8 cellular contexts compared by ENCODE assay signal in genomic region chr7:151244871-151245346, GRCh38. TPM values are rescaled to one million over a fixed set of nuclear protein-coding genes. Genes with fewer than 3 reads are reported as not detected.
DNase-seq lines count a peak whose midpoint lies in the region; ATAC-seq and TF ChIP-seq lines count a peak whose summit lies in the region.

No MANE protein-coding gene starts in this region.

- intact Hi-C loops in breast epithelium (cut with DNase I; ENCODE audit: low total_unique reads), result no loop called here
- intact Hi-C loops in MCF 10A (cut with micrococcal nuclease), result loop anchor here (1.0 kb wide), 1 partner anchor 58 kb away; no protein-coding TSS in a partner anchor
- intact Hi-C loops in lower lobe of right lung (cut with DNase I), result loop anchor here (5.0 kb wide), 1 partner anchor 57 kb away; no protein-coding TSS in a partner anchor

- no peak for TF ChIP-seq POLR2A in breast epithelium (IDR thresholded peaks at IDR 0.05)

- peaks cover 25% of the 10 kb centered on the region for H3K4me1 Mint-ChIP-seq in MCF 10A (ENCODE audit: insufficient read depth, unreplicated experiment)

- 10% methylated on average over 15 of the region's 15 CpGs for WGBS in urinary bladder

- CTCF ChIA-PET in MCF 10A (lab: Yijun Ruan, JAX), result interaction anchor here (0.6 to 3.5 kb wide), 10 partner anchors 8 to 59 kb away, joined by 3 to 21 read pairs (median 4); partner anchors contain the start of genes ABCF2 and CHPF2

- no peaks in the 10 kb centered on the region for H3K27me3 ChIP-seq in breast epithelium
- no peaks in the 10 kb centered on the region for H3K27me3 ChIP-seq in adipocyte (replicated peaks; ENCODE audit: control insufficient read depth, insufficient read depth, low read length)
- H3K27me3 ChIP-seq in lower lobe of right lung (ENCODE audit: low read depth), result peaks cover 24% of the 10 kb centered on the region

- H3K27ac Mint-ChIP-seq in MCF 10A (ENCODE audit: low read depth, unreplicated experiment), result no peak overlapping the region

- H3K9me3 ChIP-seq in breast epithelium (no peaks in the 10 kb centered on the region), adipocyte (ENCODE audit: control insufficient read depth, low read length) (no peaks in the 10 kb centered on the region), lower lobe of right lung (no peaks in the 10 kb centered on the region)

- H3K4me3 ChIP-seq in breast epithelium (peak overlapping the region; percentile 24 to 70 (median 46)), adipocyte (ENCODE audit: low read length) (peak overlapping the region; percentile 63), lower lobe of right lung (peak overlapping the region; percentile 43), urinary bladder (ENCODE audit: low read depth, low read length) (peak overlapping the region; percentile 42)

- DNase-seq in breast epithelium (ENCODE audit: low spot score in 2 of 2) (no peak), MCF 10A (ENCODE audit: unreplicated experiment) (no peak), adipocyte (ENCODE audit: low read depth) (no peak), lower lobe of right lung (peak; percentile 26), dedifferentiated amniotic fluid mesenchymal stem cell (ENCODE audit: extremely low spot score) (no peak)

- H3K36me3 Mint-ChIP-seq in MCF 10A (ENCODE audit: insufficient read depth, unreplicated experiment), result peaks cover 16% of the 10 kb centered on the region

- H3K27me3 Mint-ChIP-seq in MCF 10A (ENCODE audit: insufficient read depth, unreplicated experiment), result no peaks in the 10 kb centered on the region

- H3K9ac ChIP-seq in adipocyte (ENCODE audit: low read length), result peak overlapping the region; percentile 49

- no peak overlapping the region for H3K4me3 Mint-ChIP-seq in MCF 10A (ENCODE audit: unreplicated experiment)

- TF ChIP-seq CTCF in breast epithelium (IDR thresholded peaks at IDR 0.05) (no peak), MCF 10A (IDR thresholded peaks at IDR 0.05; ENCODE audit: unreplicated experiment) (no peak), lower lobe of right lung (IDR thresholded peaks at IDR 0.05) (no peak)

- H3K27ac ChIP-seq in breast epithelium (peak overlapping the region in 1 of 2 donors; percentile 34), lower lobe of right lung (no peak overlapping the region), urinary bladder (ENCODE audit: low read depth) (no peak overlapping the region)

- no peaks in the 10 kb centered on the region for H3K9me3 Mint-ChIP-seq in MCF 10A (ENCODE audit: unreplicated experiment)

- no TSS peak for BruUV-seq in MCF 10A (replicated peaks; lab: Mats Ljungman, UMichigan)

- POLR2A ChIA-PET in MCF 10A (lab: Yijun Ruan, JAX), result interaction anchor here (2.6 kb wide), 1 partner anchor 18 kb away, joined by 9 read pairs; the partner anchor contains the start of gene ABCF2

- ATAC-seq in lower lobe of right lung (no peak), HG02623 (IDR thresholded peaks at IDR 0.05; ENCODE audit: unreplicated experiment) (no peak), HG03045 (IDR thresholded peaks at IDR 0.05; ENCODE audit: unreplicated experiment) (no peak)

- H3K36me3 ChIP-seq in breast epithelium (no peaks in the 10 kb centered on the region), adipocyte (ENCODE audit: control insufficient read depth, insufficient read depth, low read length, severe bottlenecking) (peaks cover 26% of the 10 kb centered on the region), lower lobe of right lung (peaks cover 18% of the 10 kb centered on the region), urinary bladder (ENCODE audit: insufficient read depth) (no peaks in the 10 kb centered on the region)

- H3K4me1 ChIP-seq in breast epithelium (peaks cover 9 to 21% of the 10 kb centered on the region in 2 donors), adipocyte (ENCODE audit: control insufficient read depth, insufficient read depth, low read length) (peaks cover 53% of the 10 kb centered on the region), lower lobe of right lung (peaks cover 55% of the 10 kb centered on the region), urinary bladder (ENCODE audit: insufficient read depth) (no peaks in the 10 kb centered on the region)

RNA-seq across cellular contexts. Expression of gene SMARCD3, which starts 3.6 kb away (rescaled TPM):
- total RNA-seq in breast epithelium (10 to 100 TPM; 21.3 to 69.5 (median 43.5) TPM), MCF 10A (2022) (3.8 and 5.3 TPM in 2 replicates), lower lobe of right lung (53.1 TPM), urinary bladder (33.2 TPM)
- 47.8 TPM for polyA plus RNA-seq in urinary bladder

RNA-seq across cellular contexts. Expression of gene CHPF2, which starts 12.6 kb away (rescaled TPM):
- total RNA-seq in breast epithelium (10 to 100 TPM; 24.5 to 40.6 (median 38.3) TPM), MCF 10A (2022) (28.2 and 33.8 TPM in 2 replicates), lower lobe of right lung (34.7 TPM), urinary bladder (25.2 TPM)
- 23.0 TPM for polyA plus RNA-seq in urinary bladder

RNA-seq across cellular contexts. Expression of gene ABCF2, which starts 17.9 kb away (rescaled TPM):
- total RNA-seq in breast epithelium (10 to 100 TPM; 35.6 to 58.7 (median 42.2) TPM), MCF 10A (2022) (47.3 and 72.4 TPM in 2 replicates), lower lobe of right lung (23.3 TPM), urinary bladder (14.1 TPM)
- polyA plus RNA-seq in urinary bladder, result 29.6 TPM

RNA-seq across cellular contexts. Expression of gene H2BK1, which starts 34.6 kb away (rescaled TPM):
- total RNA-seq in breast epithelium (not detected), MCF 10A (2022) (not detected in 2 replicates), lower lobe of right lung (not detected), urinary bladder (not detected)
- not detected for polyA plus RNA-seq in urinary bladder

RNA-seq across cellular contexts. Expression of gene ASB10, which starts 57.9 kb away (rescaled TPM):
- not detected for total RNA-seq in breast epithelium
- not detected in 2 replicates for total RNA-seq in MCF 10A (2022)
- total RNA-seq in lower lobe of right lung, result not detected
- not detected for total RNA-seq in urinary bladder
- not detected for polyA plus RNA-seq in urinary bladder
